In genomic region chr2:168890006-168890782, GRCh38 we compare ENCODE assay signal across 1 cellular context.
TF ChIP-seq lines count a peak whose summit lies in the region.

TSS of gene SPC25 (minus strand) at chr2:168890430. CDS start at chr2:168889519, 911 bp downstream.

TF ChIP-seq in HEK293, 187 proteins besides CTCF, POLR2A, EP300 and RAD21 (continued from another document and continues in another):
- TF ChIP-seq ZNF138 (tag by site-specific recombination; IDR thresholded peaks at IDR 0.05; ENCODE audit: borderline replicate concordance) (no peak), ZNF23 (tag by site-specific recombination; IDR thresholded peaks at IDR 0.05; ENCODE audit: borderline replicate concordance) (no peak), ZNF280C (tag by site-specific recombination; IDR thresholded peaks at IDR 0.05) (no peak), ZNF626 (tag by site-specific recombination; IDR thresholded peaks at IDR 0.05) (no peak), ZNF211 (tag by site-specific recombination; IDR thresholded peaks at IDR 0.05; ENCODE audit: low read depth) (no peak), ZNF133 (tag by site-specific recombination; IDR thresholded peaks at IDR 0.05) (no peak), ZNF114 (tag by site-specific recombination; IDR thresholded peaks at IDR 0.05) (no peak), ZNF792 (tag by site-specific recombination; IDR thresholded peaks at IDR 0.05) (no peak), HOXC10 (CRISPR knock-in tag; IDR thresholded peaks at IDR 0.05) (no peak), ZNF274 (IDR thresholded peaks at IDR 0.05; ENCODE audit: low read length) (no peak), ZNF274 (tag by site-specific recombination; IDR thresholded peaks at IDR 0.05; ENCODE audit: borderline replicate concordance) (no peak), ZBTB21 (tag by site-specific recombination; IDR thresholded peaks at IDR 0.05) (no peak), ZEB2 (tag by site-specific recombination; IDR thresholded peaks at IDR 0.05) (no peak), ZNF501 (tag by site-specific recombination; IDR thresholded peaks at IDR 0.05) (peak; percentile 91), ZNF747 (tag by site-specific recombination; IDR thresholded peaks at IDR 0.05) (no peak), KLF8 (tag by site-specific recombination; IDR thresholded peaks at IDR 0.05) (no peak; the same call in 1 of the 2 replicates), ZNF561 (tag by site-specific recombination; IDR thresholded peaks at IDR 0.05; ENCODE audit: borderline replicate concordance) (no peak), SP2 (tag by site-specific recombination; IDR thresholded peaks at IDR 0.05) (peak; percentile 87), ZNF518A (tag by site-specific recombination; conservative IDR thresholded peaks at IDR 0.05; ENCODE audit: low read depth) (peak; percentile 46), KLF17 (tag by site-specific recombination; IDR thresholded peaks at IDR 0.05) (peak; percentile 52), WT1 (tag by site-specific recombination; IDR thresholded peaks at IDR 0.05) (no peak), ZNF629 (tag by site-specific recombination; IDR thresholded peaks at IDR 0.05) (peak; percentile 17; the same call in 1 of the 2 replicates), ZBTB48 (tag by site-specific recombination; IDR thresholded peaks at IDR 0.05) (no peak), ZNF18 (tag by site-specific recombination; IDR thresholded peaks at IDR 0.05) (no peak), ELK4 (IDR thresholded peaks at IDR 0.05; ENCODE audit: borderline replicate concordance, low read depth, low read length) (no peak), ZNF560 (tag by site-specific recombination; IDR thresholded peaks at IDR 0.05; ENCODE audit: borderline replicate concordance) (no peak), ZNF48 (tag by site-specific recombination; IDR thresholded peaks at IDR 0.05) (no peak), MYNN (tag by site-specific recombination; IDR thresholded peaks at IDR 0.05; ENCODE audit: borderline replicate concordance) (no peak), ZNF776 (tag by site-specific recombination; IDR thresholded peaks at IDR 0.05; ENCODE audit: borderline replicate concordance) (no peak), ZBTB20 (tag by site-specific recombination; IDR thresholded peaks at IDR 0.05) (peak; percentile 35; the same call in 1 of the 2 replicates), ZNF121 (tag by site-specific recombination; IDR thresholded peaks at IDR 0.05) (no peak), ZNF184 (tag by site-specific recombination; IDR thresholded peaks at IDR 0.05) (no peak), ZNF37A (tag by site-specific recombination; IDR thresholded peaks at IDR 0.05) (no peak), KLF10 (tag by site-specific recombination; IDR thresholded peaks at IDR 0.05) (no peak), ZNF350 (tag by site-specific recombination; IDR thresholded peaks at IDR 0.05) (no peak), SALL2 (tag by site-specific recombination; IDR thresholded peaks at IDR 0.05; ENCODE audit: borderline replicate concordance) (no peak), SETDB1 (IDR thresholded peaks at IDR 0.05; ENCODE audit: insufficient read length, low read length) (no peak), ZNF146 (tag by site-specific recombination; IDR thresholded peaks at IDR 0.05) (no peak), ZNF292 (tag by site-specific recombination; IDR thresholded peaks at IDR 0.05; ENCODE audit: borderline replicate concordance, low read depth) (no peak), ZFHX2 (tag by site-specific recombination; conservative IDR thresholded peaks at IDR 0.05) (peak; percentile 87), SP3 (tag by site-specific recombination; IDR thresholded peaks at IDR 0.05) (peak; percentile 74), KLF9 (tag by site-specific recombination; IDR thresholded peaks at IDR 0.05; ENCODE audit: low read depth) (peak; percentile 50; the same call in 1 of the 2 replicates), ZNF529 (tag by site-specific recombination; IDR thresholded peaks at IDR 0.05; ENCODE audit: insufficient replicate concordance) (no peak), ZNF335 (tag by site-specific recombination; conservative IDR thresholded peaks at IDR 0.05) (peak; percentile 94), ZNF707 (tag by site-specific recombination; IDR thresholded peaks at IDR 0.05) (no peak)
- TF ChIP-seq, protein P1, sequence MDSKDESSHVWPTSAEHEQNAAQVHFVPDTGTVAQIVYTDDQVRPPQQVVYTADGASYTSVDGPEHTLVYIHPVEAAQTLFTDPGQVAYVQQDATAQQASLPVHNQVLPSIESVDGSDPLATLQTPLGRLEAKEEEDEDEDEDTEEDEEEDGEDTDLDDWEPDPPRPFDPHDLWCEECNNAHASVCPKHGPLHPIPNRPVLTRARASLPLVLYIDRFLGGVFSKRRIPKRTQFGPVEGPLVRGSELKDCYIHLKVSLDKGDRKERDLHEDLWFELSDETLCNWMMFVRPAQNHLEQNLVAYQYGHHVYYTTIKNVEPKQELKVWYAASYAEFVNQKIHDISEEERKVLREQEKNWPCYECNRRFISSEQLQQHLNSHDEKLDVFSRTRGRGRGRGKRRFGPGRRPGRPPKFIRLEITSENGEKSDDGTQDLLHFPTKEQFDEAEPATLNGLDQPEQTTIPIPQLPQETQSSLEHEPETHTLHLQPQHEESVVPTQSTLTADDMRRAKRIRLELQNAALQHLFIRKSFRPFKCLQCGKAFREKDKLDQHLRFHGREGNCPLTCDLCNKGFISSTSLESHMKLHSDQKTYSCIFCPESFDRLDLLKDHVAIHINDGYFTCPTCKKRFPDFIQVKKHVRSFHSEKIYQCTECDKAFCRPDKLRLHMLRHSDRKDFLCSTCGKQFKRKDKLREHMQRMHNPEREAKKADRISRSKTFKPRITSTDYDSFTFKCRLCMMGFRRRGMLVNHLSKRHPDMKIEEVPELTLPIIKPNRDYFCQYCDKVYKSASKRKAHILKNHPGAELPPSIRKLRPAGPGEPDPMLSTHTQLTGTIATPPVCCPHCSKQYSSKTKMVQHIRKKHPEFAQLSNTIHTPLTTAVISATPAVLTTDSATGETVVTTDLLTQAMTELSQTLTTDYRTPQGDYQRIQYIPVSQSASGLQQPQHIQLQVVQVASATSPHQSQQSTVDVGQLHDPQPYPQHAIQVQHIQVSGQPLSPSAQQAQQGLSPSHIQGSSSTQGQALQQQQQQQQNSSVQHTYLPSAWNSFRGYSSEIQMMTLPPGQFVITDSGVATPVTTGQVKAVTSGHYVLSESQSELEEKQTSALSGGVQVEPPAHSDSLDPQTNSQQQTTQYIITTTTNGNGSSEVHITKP (tag by site-specific recombination; IDR thresholded peaks at IDR 0.05), result no peak; the same call in 1 of the 2 replicates
- TF ChIP-seq, protein P2, sequence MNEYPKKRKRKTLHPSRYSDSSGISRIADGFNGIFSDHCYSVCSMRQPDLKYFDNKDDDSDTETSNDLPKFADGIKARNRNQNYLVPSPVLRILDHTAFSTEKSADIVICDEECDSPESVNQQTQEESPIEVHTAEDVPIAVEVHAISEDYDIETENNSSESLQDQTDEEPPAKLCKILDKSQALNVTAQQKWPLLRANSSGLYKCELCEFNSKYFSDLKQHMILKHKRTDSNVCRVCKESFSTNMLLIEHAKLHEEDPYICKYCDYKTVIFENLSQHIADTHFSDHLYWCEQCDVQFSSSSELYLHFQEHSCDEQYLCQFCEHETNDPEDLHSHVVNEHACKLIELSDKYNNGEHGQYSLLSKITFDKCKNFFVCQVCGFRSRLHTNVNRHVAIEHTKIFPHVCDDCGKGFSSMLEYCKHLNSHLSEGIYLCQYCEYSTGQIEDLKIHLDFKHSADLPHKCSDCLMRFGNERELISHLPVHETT (tag by site-specific recombination; IDR thresholded peaks at IDR 0.05), result 0 out of 2 replicates have a peak, but pooled peaks have one; percentile 27
- TF ChIP-seq, protein P3, sequence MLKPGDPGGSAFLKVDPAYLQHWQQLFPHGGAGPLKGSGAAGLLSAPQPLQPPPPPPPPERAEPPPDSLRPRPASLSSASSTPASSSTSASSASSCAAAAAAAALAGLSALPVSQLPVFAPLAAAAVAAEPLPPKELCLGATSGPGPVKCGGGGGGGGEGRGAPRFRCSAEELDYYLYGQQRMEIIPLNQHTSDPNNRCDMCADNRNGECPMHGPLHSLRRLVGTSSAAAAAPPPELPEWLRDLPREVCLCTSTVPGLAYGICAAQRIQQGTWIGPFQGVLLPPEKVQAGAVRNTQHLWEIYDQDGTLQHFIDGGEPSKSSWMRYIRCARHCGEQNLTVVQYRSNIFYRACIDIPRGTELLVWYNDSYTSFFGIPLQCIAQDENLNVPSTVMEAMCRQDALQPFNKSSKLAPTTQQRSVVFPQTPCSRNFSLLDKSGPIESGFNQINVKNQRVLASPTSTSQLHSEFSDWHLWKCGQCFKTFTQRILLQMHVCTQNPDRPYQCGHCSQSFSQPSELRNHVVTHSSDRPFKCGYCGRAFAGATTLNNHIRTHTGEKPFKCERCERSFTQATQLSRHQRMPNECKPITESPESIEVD (tag by site-specific recombination; IDR thresholded peaks at IDR 0.05), result no peak
